ENCODE assay signal across 8 cellular contexts in genomic region chr18:75915941-75916640, GRCh38.
A peak's percentile ranks its signal among the peaks of the same experiment; 100 is the strongest.
DNase-seq lines count a peak whose midpoint lies in the region; ATAC-seq and TF ChIP-seq lines count a peak whose summit lies in the region.

No MANE protein-coding gene starts in this region.

- H3K27me3 ChIP-seq in HUES6 (ENCODE audit: control insufficient read depth, insufficient read depth, low read length) (peaks cover 36% of the 10 kb centered on the region), WERI-Rb-1 (ENCODE audit: insufficient read depth, low read depth, severe bottlenecking) (no peaks in the 10 kb centered on the region), iPS-15b (ENCODE audit: control insufficient read depth, insufficient read depth, low read length) (peaks cover 20% of the 10 kb centered on the region), skeletal muscle tissue (ENCODE audit: control insufficient read depth in 3 of 3, insufficient read depth in 3 of 3, low read length in 3 of 3) (peaks cover 4 to 8% (median 4%) of the 10 kb centered on the region in 3 donors)

- peak overlapping the region; percentile 76 for H3K4me3 ChIP-seq in HUES6 (ENCODE audit: low read depth, low read length)
- H3K4me3 ChIP-seq in WERI-Rb-1 (ENCODE audit: low read depth, low read length) = peak overlapping the region; percentile 35
- peak overlapping the region; percentile 68 for H3K4me3 ChIP-seq in iPS-15b (ENCODE audit: low read depth, low read length)
- peak overlapping the region in 2 of 3 donors; percentile 24 to 54 for H3K4me3 ChIP-seq in skeletal muscle tissue (ENCODE audit: low read length in 3 of 3)

- H3K4me1 ChIP-seq in HUES6 (ENCODE audit: control insufficient read depth, insufficient read depth, low read length) (no peaks in the 10 kb centered on the region), iPS-15b (ENCODE audit: control insufficient read depth, insufficient read depth, low read length) (no peaks in the 10 kb centered on the region), skeletal muscle tissue (ENCODE audit: control insufficient read depth in 3 of 3, insufficient read depth in 3 of 3, low read length in 3 of 3) (peaks cover 0 to 2% (median 0%) of the 10 kb centered on the region in 3 donors)

- ATAC-seq in HG03025 (IDR thresholded peaks at IDR 0.05; ENCODE audit: low FRiP score, unreplicated experiment) = no peak

- H3K36me3 ChIP-seq in HUES6 (ENCODE audit: control insufficient read depth, insufficient read depth, low read length) = no peaks in the 10 kb centered on the region
- no peaks in the 10 kb centered on the region for H3K36me3 ChIP-seq in WERI-Rb-1
- no peaks in the 10 kb centered on the region for H3K36me3 ChIP-seq in iPS-15b (ENCODE audit: control insufficient read depth, insufficient read depth, low read length)
- H3K36me3 ChIP-seq in skeletal muscle tissue (ENCODE audit: control insufficient read depth in 3 of 3, insufficient read depth in 3 of 3, low read length in 3 of 3) = no peaks in the 10 kb centered on the region

- H3K27ac ChIP-seq in HUES6 (ENCODE audit: low read depth, low read length) (no peak overlapping the region), WERI-Rb-1 (no peak overlapping the region), skeletal muscle tissue (ENCODE audit: low read depth, low read length) (no peak overlapping the region)

- peak overlapping the region; percentile 33 for H3K9ac ChIP-seq in HUES6 (ENCODE audit: low read length)
- no peak overlapping the region for H3K9ac ChIP-seq in iPS-15b (ENCODE audit: low read depth, low read length)
- peak overlapping the region in 1 of 3 donors; percentile 70 for H3K9ac ChIP-seq in skeletal muscle tissue (ENCODE audit: low read depth in 1 of 3, low read length in 3 of 3)

- DNase-seq in WERI-Rb-1 (peak; percentile 48), pons (ENCODE audit: low spot score) (no peak), A172 (ENCODE audit: low spot score) (no peak)
- no peak for DNase-seq in activated CD4-positive, CD25-positive, alpha-beta regulatory T cell (lab: John Stamatoyannopoulos, UW)

- no peaks in the 10 kb centered on the region for H3K9me3 ChIP-seq in HUES6 (ENCODE audit: control insufficient read depth, insufficient read depth, low read depth, low read length)
- H3K9me3 ChIP-seq in WERI-Rb-1 (ENCODE audit: severe bottlenecking) = no peaks in the 10 kb centered on the region
- H3K9me3 ChIP-seq in iPS-15b (ENCODE audit: control insufficient read depth, insufficient read depth, low read length) = no peaks in the 10 kb centered on the region
- H3K9me3 ChIP-seq in skeletal muscle tissue (ENCODE audit: control insufficient read depth in 3 of 3, low read length in 3 of 3) = no peaks in the 10 kb centered on the region

- no peak for TF ChIP-seq CTCF in WERI-Rb-1 (IDR thresholded peaks at IDR 0.05; ENCODE audit: low read depth, low read length)
